Comparison of ENCODE assay signal across 27 cellular contexts in genomic region chr17:81312624-81313325, GRCh38.
"Had no signal": no experiment of that assay in that cellular context is flagged by ENCODE, and none has a peak within 500 bp of the region (broad histone marks: within the 10 kb centered on the region; RNA-seq: fewer than 3 reads in every experiment).

No MANE protein-coding gene starts in this region.

- H3K36me3 Mint-ChIP-seq: activated naive CD4-positive, alpha-beta T cell treated with anti-CD3 and anti-CD28 coated beads, Interleukin-2, amount 50 U/mL, for 24 hours; activated naive CD8-positive, alpha-beta T cell treated with anti-CD3 and anti-CD28 coated beads, Interleukin-2, amount 10 ng/mL, durations not matched to agents 7 days and 5 days had no signal

- H3K4me3 Mint-ChIP-seq: activated CD4-positive, alpha-beta T cell treated with anti-CD3 and anti-CD28 coated beads, Interleukin-2, amount 10 ng/mL, durations not matched to agents 24 days and 14 days; activated CD8-positive, alpha-beta T cell treated with anti-CD3 and anti-CD28 coated beads, Interleukin-2, amount 10 ng/mL, durations not matched to agents 7 days and 5 days; activated naive CD4-positive, alpha-beta T cell treated with anti-CD3 and anti-CD28 coated beads, Interleukin-2, amount 50 U/mL, for 24 hours; activated naive CD8-positive, alpha-beta T cell treated with anti-CD3 and anti-CD28 coated beads, Interleukin-2, amount 10 ng/mL, durations not matched to agents 7 days and 5 days; activated T-cell treated with anti-CD3 and anti-CD28 coated beads, Interleukin-2, amount 50 U/mL, for 24 hours; T-helper 1 cell treated with Interleukin-12 subunit alpha and Interleukin-12 subunit beta and Interleukin-4 antibody, amounts not matched to agents 30 μg/mL and 1 μg/mL, for 36 hours; T-helper 2 cell treated with Interferon-gamma antibody and Interleukin-4, amounts not matched to agents 5 μg/mL and 100 μg/mL, for 36 hours had no signal

- H3K27me3 ChIP-seq: ascending aorta, body of pancreas, breast epithelium, Peyer's patch had no signal

- H3K27ac ChIP-seq: ascending aorta, body of pancreas, breast epithelium, Peyer's patch, SK-N-MC had no signal

- ATAC-seq: activated CD8-positive, alpha-beta T cell treated with anti-CD3 and anti-CD28 coated beads, Interleukin-2, amount 10 ng/mL, durations not matched to agents 7 days and 5 days; body of pancreas; PC-3 had no signal

- H3K9me3 Mint-ChIP-seq: activated CD4-positive, alpha-beta T cell treated with anti-CD3 and anti-CD28 coated beads, Interleukin-2, amount 10 ng/mL, durations not matched to agents 24 days and 14 days; activated naive CD4-positive, alpha-beta T cell treated with anti-CD3 and anti-CD28 coated beads, Interleukin-2, amount 50 U/mL, for 24 hours; activated naive CD8-positive, alpha-beta T cell treated with anti-CD3 and anti-CD28 coated beads, Interleukin-2, amount 10 ng/mL, durations not matched to agents 7 days and 5 days; activated T-cell treated with anti-CD3 and anti-CD28 coated beads, Interleukin-2, amount 50 U/mL, for 24 hours; activated T-helper 2 cell treated with anti-CD3 and anti-CD28 coated beads, Interferon-gamma antibody, Interleukin-2, Interleukin-4, amounts not matched to agents 10 μg/mL and 5 μg/mL and 100 μg/mL, durations not matched to agents 14 hours and 24 hours and 36 hours; T-helper 1 cell treated with Interleukin-12 subunit alpha and Interleukin-12 subunit beta and Interleukin-4 antibody, amounts not matched to agents 30 μg/mL and 1 μg/mL, for 36 hours; T-helper 2 cell treated with Interferon-gamma antibody and Interleukin-4, amounts not matched to agents 5 μg/mL and 100 μg/mL, for 36 hours had no signal

- H3K9me3 ChIP-seq: ascending aorta, body of pancreas, breast epithelium, Peyer's patch had no signal

- H3K4me3 ChIP-seq: ascending aorta, body of pancreas, breast epithelium, Peyer's patch, SK-N-MC had no signal

- DNase-seq: activated CD4-positive, alpha-beta T cell treated with anti-CD3 and anti-CD28 coated beads, Interleukin-2, amount 10 ng/mL, durations not matched to agents 24 days and 14 days; activated CD4-positive, alpha-beta T cell treated with anti-CD3 and anti-CD28 coated beads, Interleukin-2, amount 50 U/mL, for 48 hours; activated CD8-positive, alpha-beta T cell treated with anti-CD3 and anti-CD28 coated beads, Interleukin-2, amount 10 ng/mL, durations not matched to agents 7 days and 5 days; activated gamma-delta T cell; activated naive CD4-positive, alpha-beta T cell treated with Interleukin-2 at 50 U/mL for 16 hours; activated naive CD8-positive, alpha-beta T cell treated with anti-CD3 and anti-CD28 coated beads, Interleukin-2, amount 10 ng/mL, durations not matched to agents 7 days and 5 days; activated T-cell treated with anti-CD3 and anti-CD28 coated beads, Interleukin-2, amount 50 U/mL, for 24 hours; amygdala; body of pancreas; cerebellar nuclear complex; Karpas-422; NCI-H1092; NCI-H1436 treated with DMSO at 0.1 percent for 48 hours; NCI-H1694 treated with DMSO at 0.1 percent for 48 hours; NCI-H2029; NCI-H345; NCI-H524 treated with DMSO at 0.1 percent for 48 hours; PC-3; Peyer's patch; RPMI8226 had no signal

- H3K27ac Mint-ChIP-seq: activated CD4-positive, alpha-beta T cell treated with anti-CD3 and anti-CD28 coated beads, Interleukin-2, amount 10 ng/mL, durations not matched to agents 24 days and 14 days; activated CD8-positive, alpha-beta T cell treated with anti-CD3 and anti-CD28 coated beads, Interleukin-2, amount 10 ng/mL, durations not matched to agents 7 days and 5 days; activated naive CD8-positive, alpha-beta T cell treated with anti-CD3 and anti-CD28 coated beads, Interleukin-2, amount 10 ng/mL, durations not matched to agents 7 days and 5 days; activated T-cell treated with anti-CD3 and anti-CD28 coated beads, Interleukin-2, amount 50 U/mL, for 24 hours; activated T-helper 2 cell treated with anti-CD3 and anti-CD28 coated beads, Interferon-gamma antibody, Interleukin-2, Interleukin-4, amounts not matched to agents 10 μg/mL and 5 μg/mL and 100 μg/mL, durations not matched to agents 14 hours and 24 hours and 36 hours; T-helper 1 cell treated with Interleukin-12 subunit alpha and Interleukin-12 subunit beta and Interleukin-4 antibody, amounts not matched to agents 30 μg/mL and 1 μg/mL, for 36 hours; T-helper 2 cell treated with Interferon-gamma antibody and Interleukin-4, amounts not matched to agents 5 μg/mL and 100 μg/mL, for 36 hours had no signal

- H3K36me3 ChIP-seq: ascending aorta, breast epithelium, Peyer's patch had no signal
